Comparison of ENCODE assay signal across 22 cellular contexts in the genomic region with DNA sequence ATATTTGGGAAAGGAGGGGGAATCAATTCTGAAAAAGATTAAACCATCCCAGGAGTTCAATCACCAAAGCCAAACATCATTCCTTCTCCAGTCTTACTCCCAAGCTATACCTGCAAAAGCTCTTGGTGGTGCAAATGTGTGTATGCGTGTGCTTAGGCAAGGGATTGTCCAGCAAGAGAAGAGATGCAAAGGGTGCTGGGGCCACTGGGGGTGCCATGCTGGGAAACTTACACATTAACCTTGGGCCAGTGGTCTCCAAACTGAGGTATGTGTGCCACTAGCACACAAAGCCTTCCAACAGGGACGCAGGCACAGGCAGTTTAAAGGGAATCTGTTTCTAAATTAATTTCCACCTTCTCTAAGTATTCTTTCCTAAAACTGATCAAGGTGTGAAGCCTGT.
A peak's percentile ranks its signal among the peaks of the same experiment; 100 is the strongest.
DNase-seq lines count a peak whose midpoint lies in the region; TF ChIP-seq lines count a peak whose summit lies in the region.
"Had no signal": no experiment of that assay in that cellular context is flagged by ENCODE, and none has a peak within 500 bp of the region (broad histone marks: within the 10 kb centered on the region; RNA-seq: fewer than 3 reads in every experiment).

No MANE protein-coding gene starts in this region.

- no peak overlapping the region for H3K9ac ChIP-seq in mesendoderm (ENCODE audit: low read length)
- H3K9ac ChIP-seq: BLaER1 had no signal

- H3K79me1 ChIP-seq in mesendoderm (ENCODE audit: low read length): no peaks in the 10 kb centered on the region

- H3K27ac ChIP-seq in mesendoderm (ENCODE audit: low read depth, low read length): no peak overlapping the region
- H3K27ac ChIP-seq: BLaER1 had no signal

- no peak overlapping the region for H4K8ac ChIP-seq in mesendoderm (ENCODE audit: low read depth, low read length)

- no peak overlapping the region for H4K5ac ChIP-seq in mesendoderm (ENCODE audit: low read length)

- no peaks in the 10 kb centered on the region for H3K79me2 ChIP-seq in mesendoderm (ENCODE audit: control insufficient read depth, insufficient read depth, low read length)

- no peak overlapping the region for H3K23ac ChIP-seq in mesendoderm (ENCODE audit: low read length)

- H2AK5ac ChIP-seq in mesendoderm (ENCODE audit: low read length): no peak overlapping the region

- H2BK5ac ChIP-seq in mesendoderm (ENCODE audit: low read length): no peak overlapping the region

- intact Hi-C loops in posterior cingulate gyrus (cut with DNase I): no loop called here

- WGBS in mesendoderm (ENCODE audit: extremely low coverage, insufficient coverage, low lambda C conversion rate): no CpG with 5 or more reads among the region's 2 CpGs

- H3K4me2 ChIP-seq in mesendoderm (ENCODE audit: low read length): no peak overlapping the region
- H3K4me2 ChIP-seq: BLaER1 had no signal

- peak overlapping the region; percentile 7 for H3K56ac ChIP-seq in mesendoderm (ENCODE audit: low read length)

- DNase-seq in OCI-M1 (lab: John Stamatoyannopoulos, UW) (peak; percentile 41), mesendoderm (no peak), posterior cingulate gyrus (no peak), NK-92 (lab: John Stamatoyannopoulos, UW; ENCODE audit: unreplicated experiment) (no peak), NCI-H1105 treated with DMSO at 0.1 percent for 48 hours (lab: John Stamatoyannopoulos, UW) (no peak)
- DNase-seq: 8988T; ACHN; BE2C; C1 segment of cervical spinal cord; CD4-positive, alpha-beta memory T cell; CD4-positive, CD25-positive, alpha-beta regulatory T cell; CD8-positive, alpha-beta memory T cell; COR-L47; DMS 273 treated with DMSO at 0.1 percent for 48 hours; DMS153; DMS53; DMS79; DND-41; EL; GDM1 had no signal

- H3K4me1 ChIP-seq in mesendoderm (ENCODE audit: control insufficient read depth, low read depth, low read length): peaks cover 2% of the 10 kb centered on the region
- H3K4me1 ChIP-seq: BE2C, BLaER1 had no signal

- H3K4ac ChIP-seq in mesendoderm (ENCODE audit: low read depth, low read length): no peak overlapping the region

- H2BK120ac ChIP-seq in mesendoderm (ENCODE audit: low read depth, low read length): no peak overlapping the region

- H3K18ac ChIP-seq in mesendoderm (ENCODE audit: low read length): no peak overlapping the region

- no peaks in the 10 kb centered on the region for H3K36me3 ChIP-seq in mesendoderm (ENCODE audit: control insufficient read depth, insufficient read depth, low read length)
- H3K36me3 ChIP-seq: BE2C had no signal

- no peak overlapping the region for H3K4me3 ChIP-seq in mesendoderm (ENCODE audit: low read length)
- H3K4me3 ChIP-seq: BLaER1 had no signal

- no peaks in the 10 kb centered on the region for H3K27me3 ChIP-seq in mesendoderm (ENCODE audit: insufficient read depth, low read length, poor library complexity)
- H3K27me3 ChIP-seq: BE2C, BLaER1 had no signal

- H2BK15ac ChIP-seq in mesendoderm (replicated peaks; ENCODE audit: low read depth): no peak overlapping the region

- peak; percentile 8 for TF ChIP-seq CTCF in GM12873 (IDR thresholded peaks at IDR 0.05; ENCODE audit: insufficient read depth, low read depth, low read length, missing control alignments)
